ENCODE assay signal across 32 cellular contexts in the genomic region with DNA sequence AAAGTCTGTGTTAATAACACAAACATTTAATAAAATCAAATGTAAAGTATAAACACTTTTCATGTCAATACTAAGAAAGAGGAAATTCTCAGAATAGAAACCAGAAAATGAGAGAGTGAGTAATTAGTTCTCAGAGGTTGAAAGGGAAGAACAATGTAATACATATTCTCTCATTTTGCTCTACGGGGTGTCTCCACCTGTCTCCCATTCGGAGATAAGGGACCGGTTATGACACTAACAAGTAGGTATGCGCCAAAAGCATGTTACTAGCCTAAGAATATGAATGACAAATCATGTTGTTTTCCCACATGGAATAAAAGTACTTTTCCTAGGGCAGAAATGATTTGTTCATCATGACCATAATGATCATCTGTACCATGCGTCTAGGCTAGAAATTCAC. TPM values are rescaled to one million over a fixed set of nuclear protein-coding genes. Genes with fewer than 3 reads are reported as not detected.
DNase-seq lines count a peak whose midpoint lies in the region; ATAC-seq, FAIRE-seq and TF ChIP-seq lines count a peak whose summit lies in the region.
"Had no signal": no experiment of that assay in that cellular context is flagged by ENCODE, and none has a peak within 500 bp of the region (broad histone marks: within the 10 kb centered on the region; RNA-seq: fewer than 3 reads in every experiment).

No MANE protein-coding gene starts in this region.

- H3K4me3 Mint-ChIP-seq in activated naive CD4-positive, alpha-beta T cell treated with anti-CD3 and anti-CD28 coated beads for 36 hours = no peak overlapping the region
- H3K4me3 Mint-ChIP-seq in activated naive CD4-positive, alpha-beta T cell treated with anti-CD3 and anti-CD28 coated beads, Interleukin-2, amount 10 ng/mL, durations not matched to agents 7 days and 5 days = no peak overlapping the region
- H3K4me3 Mint-ChIP-seq in activated CD4-positive, alpha-beta T cell treated with anti-CD3 and anti-CD28 coated beads, Interleukin-2, amount 10 ng/mL, durations not matched to agents 7 days and 5 days = no peak overlapping the region
- H3K4me3 Mint-ChIP-seq: activated T-cell treated with anti-CD3 and anti-CD28 coated beads, Interleukin-2, amount 50 U/mL, for 24 hours; CD4-positive, alpha-beta T cell; effector memory CD8-positive, alpha-beta T cell; mesothelial cell of epicardium; naive thymus-derived CD4-positive, alpha-beta T cell had no signal

- H3K9me2 ChIP-seq in PC-9 (ENCODE audit: insufficient read depth) = no peaks in the 10 kb centered on the region

- peaks cover 43% of the 10 kb centered on the region for H3K4me1 Mint-ChIP-seq in activated naive CD4-positive, alpha-beta T cell treated with anti-CD3 and anti-CD28 coated beads for 36 hours (ENCODE audit: low read depth)
- peaks cover 30% of the 10 kb centered on the region for H3K4me1 Mint-ChIP-seq in activated naive CD4-positive, alpha-beta T cell treated with anti-CD3 and anti-CD28 coated beads, Interleukin-2, amount 10 ng/mL, durations not matched to agents 7 days and 5 days
- H3K4me1 Mint-ChIP-seq in activated CD4-positive, alpha-beta T cell treated with anti-CD3 and anti-CD28 coated beads, Interleukin-2, amount 10 ng/mL, durations not matched to agents 7 days and 5 days = peaks cover 24% of the 10 kb centered on the region
- H3K4me1 Mint-ChIP-seq: mesothelial cell of epicardium had no signal

- no peak overlapping the region for H3K27ac Mint-ChIP-seq in activated naive CD4-positive, alpha-beta T cell treated with anti-CD3 and anti-CD28 coated beads for 36 hours
- no peak overlapping the region for H3K27ac Mint-ChIP-seq in activated naive CD4-positive, alpha-beta T cell treated with anti-CD3 and anti-CD28 coated beads, Interleukin-2, amount 10 ng/mL, durations not matched to agents 7 days and 5 days
- H3K27ac Mint-ChIP-seq in activated CD4-positive, alpha-beta T cell treated with anti-CD3 and anti-CD28 coated beads, Interleukin-2, amount 10 ng/mL, durations not matched to agents 7 days and 5 days = no peak overlapping the region
- H3K27ac Mint-ChIP-seq: activated T-cell treated with anti-CD3 and anti-CD28 coated beads, Interleukin-2, amount 50 U/mL, for 24 hours; CD4-positive, alpha-beta T cell; effector memory CD8-positive, alpha-beta T cell; mesothelial cell of epicardium; naive thymus-derived CD4-positive, alpha-beta T cell had no signal

- ATAC-seq in stimulated activated naive CD8-positive, alpha-beta T cell treated with anti-CD3 and anti-CD28 coated beads, Interleukin-15, Interleukin-2, amounts not matched to agents 100 U/mL and 50 U/mL, for 24 hours = peak; percentile 60
- ATAC-seq in GM21723 (IDR thresholded peaks at IDR 0.05; ENCODE audit: unreplicated experiment) = no peak
- ATAC-seq: effector memory CD8-positive, alpha-beta T cell; naive thymus-derived CD4-positive, alpha-beta T cell; psoas muscle had no signal

- H3K9me3 ChIP-seq in PC-9 (ENCODE audit: insufficient read depth, low read depth) = no peaks in the 10 kb centered on the region
- H3K9me3 ChIP-seq: colonic mucosa, psoas muscle, testis had no signal

- peak overlapping the region; percentile 39 for H3K4me2 ChIP-seq in PC-9

- peaks cover 10% of the 10 kb centered on the region for H3K27me3 Mint-ChIP-seq in activated naive CD4-positive, alpha-beta T cell treated with anti-CD3 and anti-CD28 coated beads for 36 hours (ENCODE audit: low read depth)
- H3K27me3 Mint-ChIP-seq in activated naive CD4-positive, alpha-beta T cell treated with anti-CD3 and anti-CD28 coated beads, Interleukin-2, amount 10 ng/mL, durations not matched to agents 7 days and 5 days = peaks cover 26% of the 10 kb centered on the region
- H3K27me3 Mint-ChIP-seq in activated CD4-positive, alpha-beta T cell treated with anti-CD3 and anti-CD28 coated beads, Interleukin-2, amount 10 ng/mL, durations not matched to agents 7 days and 5 days = peaks cover 22% of the 10 kb centered on the region

- DNase-seq in activated naive CD4-positive, alpha-beta T cell treated with anti-CD3 and anti-CD28 coated beads for 36 hours = peak; percentile 12
- DNase-seq in activated naive CD4-positive, alpha-beta T cell treated with anti-CD3 and anti-CD28 coated beads, Interleukin-2, amount 10 ng/mL, durations not matched to agents 7 days and 5 days = no peak
- no peak for DNase-seq in GM12891 (ENCODE audit: insufficient read length, low spot score)
- DNase-seq in PC-9 = peak in 1 of 2 experiments; percentile 88
- DNase-seq in stimulated activated naive CD8-positive, alpha-beta T cell treated with anti-CD3 and anti-CD28 coated beads, Interleukin-15, Interleukin-2, amounts not matched to agents 100 U/mL and 50 U/mL, for 24 hours = no peak
- DNase-seq in activated CD4-positive, alpha-beta T cell treated with anti-CD3 and anti-CD28 coated beads, Interleukin-2, amount 10 ng/mL, durations not matched to agents 7 days and 5 days = no peak
- DNase-seq: activated CD8-positive, alpha-beta memory T cell treated with anti-CD3 and anti-CD28 coated beads for 24 hours; activated naive CD4-positive, alpha-beta T cell treated with Interleukin-2 at 50 U/mL for 16 hours; activated T-cell treated with anti-CD3 and anti-CD28 coated beads, Interleukin-2, amount 50 U/mL, for 24 hours; CD4-positive, alpha-beta T cell; colonic mucosa; effector memory CD8-positive, alpha-beta T cell; H7; head of caudate nucleus; Kasumi-1; kidney; naive thymus-derived CD4-positive, alpha-beta T cell; NCI-H1092 treated with DMSO at 0.1 percent for 48 hours; NCI-H446; NK-92 treated with Interleukin-12 subunit alpha and Interleukin-12 subunit beta, amount 100 ng/mL, for 24 hours; nucleus accumbens; psoas muscle; stimulated activated CD4-positive, alpha-beta T cell treated with anti-CD3 and anti-CD28 coated beads, Interleukin-4, amount 100 ng/mL, for 4 hours; stimulated activated naive CD4-positive, alpha-beta T cell; testis had no signal

- no peak for TF ChIP-seq POLR2A in GM12891 (IDR thresholded peaks at IDR 0.05; ENCODE audit: low read depth, low read length)

- no peaks in the 10 kb centered on the region for H3K36me3 Mint-ChIP-seq in activated naive CD4-positive, alpha-beta T cell treated with anti-CD3 and anti-CD28 coated beads for 36 hours (ENCODE audit: low read depth)
- no peaks in the 10 kb centered on the region for H3K36me3 Mint-ChIP-seq in activated naive CD4-positive, alpha-beta T cell treated with anti-CD3 and anti-CD28 coated beads, Interleukin-2, amount 10 ng/mL, durations not matched to agents 7 days and 5 days
- no peaks in the 10 kb centered on the region for H3K36me3 Mint-ChIP-seq in activated CD4-positive, alpha-beta T cell treated with anti-CD3 and anti-CD28 coated beads, Interleukin-2, amount 10 ng/mL, durations not matched to agents 7 days and 5 days (ENCODE audit: low read depth)
- H3K36me3 Mint-ChIP-seq: mesothelial cell of epicardium; naive thymus-derived CD4-positive, alpha-beta T cell had no signal

- no peak for TF ChIP-seq CTCF in PC-9 (conservative IDR thresholded peaks at IDR 0.05)

- peak overlapping the region; percentile 80 for H3K27ac ChIP-seq in PC-9
- H3K27ac ChIP-seq: cardiac muscle cell, colonic mucosa, psoas muscle, testis had no signal

- H3K4me3 ChIP-seq in PC-9 = no peak overlapping the region
- H3K4me3 ChIP-seq: cardiac muscle cell, colonic mucosa, psoas muscle, testis had no signal

- intact Hi-C loops in activated naive CD4-positive, alpha-beta T cell treated with anti-CD3 and anti-CD28 coated beads for 36 hours (cut with micrococcal nuclease) = loop anchor here (5.0 kb wide), 1 partner anchor 36 kb away; the partner anchor contains the start of gene PRELID3B
- intact Hi-C loops in PC-9 (cut with micrococcal nuclease; ENCODE audit: unreplicated experiment) = no loop called here

- peaks cover 47% of the 10 kb centered on the region for H3K4me1 ChIP-seq in PC-9 (replicated peaks; ENCODE audit: insufficient read depth)
- H3K4me1 ChIP-seq: colonic mucosa, psoas muscle, testis had no signal

- POLR2A ChIA-PET in PC-9 (lab: Charles Lee; ENCODE audit: unreplicated experiment) = no interaction called here
- POLR2A ChIA-PET in activated CD4-positive, alpha-beta T cell treated with anti-CD3 and anti-CD28 coated beads, Interleukin-2, amount 10 ng/mL, durations not matched to agents 7 days and 5 days (lab: Charles Lee) = no interaction called here

- CTCF ChIA-PET in activated naive CD4-positive, alpha-beta T cell treated with anti-CD3 and anti-CD28 coated beads for 36 hours (lab: Charles Lee) = no interaction called here
- CTCF ChIA-PET in activated naive CD4-positive, alpha-beta T cell treated with anti-CD3 and anti-CD28 coated beads, Interleukin-2, amount 10 ng/mL, durations not matched to agents 7 days and 5 days (lab: Charles Lee) = no interaction called here
- CTCF ChIA-PET in PC-9 (lab: Charles Lee) = no interaction called here
- CTCF ChIA-PET in activated CD4-positive, alpha-beta T cell treated with anti-CD3 and anti-CD28 coated beads, Interleukin-2, amount 10 ng/mL, durations not matched to agents 7 days and 5 days (lab: Charles Lee) = no interaction called here

- no peaks in the 10 kb centered on the region for H4K20me1 ChIP-seq in PC-9 (ENCODE audit: insufficient read depth)

- no peaks in the 10 kb centered on the region for H3K36me3 ChIP-seq in PC-9 (ENCODE audit: low read depth)
- H3K36me3 ChIP-seq: cardiac muscle cell, colonic mucosa had no signal

- FAIRE-seq in GM12891 (lab: Jason Lieb, UNC) = peak; percentile 16
- FAIRE-seq: kidney, urothelium cell line had no signal

- no peaks in the 10 kb centered on the region for H3K27me3 ChIP-seq in PC-9 (ENCODE audit: insufficient read depth, low read depth)
- H3K27me3 ChIP-seq: colonic mucosa, testis had no signal

- BruUV-seq in PC-9 (replicated peaks; lab: Mats Ljungman, UMichigan) = no TSS peak

- H2AFZ ChIP-seq in PC-9 = 0 out of 2 replicates have a peak overlapping the region, but pooled peaks have one; percentile 9

- H3K9me3 Mint-ChIP-seq in activated naive CD4-positive, alpha-beta T cell treated with anti-CD3 and anti-CD28 coated beads for 36 hours = no peaks in the 10 kb centered on the region
- H3K9me3 Mint-ChIP-seq in activated naive CD4-positive, alpha-beta T cell treated with anti-CD3 and anti-CD28 coated beads, Interleukin-2, amount 10 ng/mL, durations not matched to agents 7 days and 5 days = no peaks in the 10 kb centered on the region
- H3K9me3 Mint-ChIP-seq in activated CD4-positive, alpha-beta T cell treated with anti-CD3 and anti-CD28 coated beads, Interleukin-2, amount 10 ng/mL, durations not matched to agents 7 days and 5 days = no peaks in the 10 kb centered on the region
- H3K9me3 Mint-ChIP-seq: activated T-cell treated with anti-CD3 and anti-CD28 coated beads, Interleukin-2, amount 50 U/mL, for 24 hours; CD4-positive, alpha-beta T cell; effector memory CD8-positive, alpha-beta T cell; mesothelial cell of epicardium; naive thymus-derived CD4-positive, alpha-beta T cell had no signal

- H3F3A ChIP-seq in PC-9 (ENCODE audit: insufficient read depth, low read depth) = peaks cover 40% of the 10 kb centered on the region; the same call in 1 of the 2 replicates

- H3K79me2 ChIP-seq in PC-9 (ENCODE audit: low read depth) = no peaks in the 10 kb centered on the region

RNA-seq across cellular contexts. Expression of gene PRELID3B, which starts 35.6 kb away (rescaled TPM):
- 100 to 1,000 TPM; 170 to 180 TPM for total RNA-seq in activated naive CD4-positive, alpha-beta T cell treated with anti-CD3 and anti-CD28 coated beads for 36 hours
- polyA plus RNA-seq in GM12891 (2012; ENCODE audit: low read depth, missing spikeins) = 63.8 TPM
- 106 and 137 TPM in 2 replicates for total RNA-seq in PC-9 (2021)
- total RNA-seq in activated CD4-positive, alpha-beta T cell treated with anti-CD3 and anti-CD28 coated beads, Interleukin-2, amount 10 ng/mL, durations not matched to agents 7 days and 5 days = 10 to 100 TPM; 66.4 to 82.5 TPM

RNA-seq across cellular contexts. Expression of gene ATP5F1E, which starts 46.1 kb away (rescaled TPM):
- 10 to 100 TPM; 74.5 to 86.3 TPM for total RNA-seq in activated naive CD4-positive, alpha-beta T cell treated with anti-CD3 and anti-CD28 coated beads for 36 hours
- polyA plus RNA-seq in GM12891 (2012; ENCODE audit: low read depth, missing spikeins) = 146 TPM
- total RNA-seq in PC-9 (2021) = 76.3 and 84.8 TPM in 2 replicates
- 100 to 1,000 TPM in 1 of 2 experiments, 10 to 100 TPM in 1; 98.1 to 101 TPM for total RNA-seq in activated CD4-positive, alpha-beta T cell treated with anti-CD3 and anti-CD28 coated beads, Interleukin-2, amount 10 ng/mL, durations not matched to agents 7 days and 5 days

RNA-seq across cellular contexts. Expression of gene TUBB1, which starts 59.0 kb away (rescaled TPM):
- not detected for total RNA-seq in activated naive CD4-positive, alpha-beta T cell treated with anti-CD3 and anti-CD28 coated beads for 36 hours
- 0.27 TPM for polyA plus RNA-seq in GM12891 (2012; ENCODE audit: low read depth, missing spikeins)
- 0.18 and 0.35 TPM in 2 replicates for total RNA-seq in PC-9 (2021)
- not detected for total RNA-seq in activated CD4-positive, alpha-beta T cell treated with anti-CD3 and anti-CD28 coated beads, Interleukin-2, amount 10 ng/mL, durations not matched to agents 7 days and 5 days
- total RNA-seq: colonic mucosa; fibroblast of villous mesenchyme; G401; H7; kidney; mesothelial cell of epicardium; T-helper 1 cell treated with Interleukin-12 subunit alpha and Interleukin-12 subunit beta and Interleukin-4 antibody, amounts not matched to agents 30 ng/mL and 1 ng/mL, for 36 hours had no signal
- polyA plus RNA-seq: cardiac muscle cell had no signal
